In genomic region chr3:32405155-32405554, GRCh38 we compare ENCODE assay signal across 25 cellular contexts. TPM values are rescaled to one million over a fixed set of nuclear protein-coding genes. Genes with fewer than 3 reads are reported as not detected.
DNase-seq lines count a peak whose midpoint lies in the region; ATAC-seq, FAIRE-seq and TF ChIP-seq lines count a peak whose summit lies in the region.
"Had no signal": no experiment of that assay in that cellular context is flagged by ENCODE, and none has a peak within 500 bp of the region (broad histone marks: within the 10 kb centered on the region; RNA-seq: fewer than 3 reads in every experiment).

No MANE protein-coding gene starts in this region.

- ATAC-seq in T-cell (replicated peaks in 1 of 4) = no peak
- no peak for ATAC-seq in stimulated activated memory B cell treated with anti-CD40 and anti-IgM and Interleukin-4, amounts not matched to agents 10 μg/mL and 1 μg/mL and 100 μg/mL, for 72 hours
- ATAC-seq: activated CD8-positive, alpha-beta memory T cell treated with anti-CD3 and anti-CD28 coated beads, Interleukin-2, amount 10 ng/mL, durations not matched to agents 7 days and 5 days; esophagus mucosa; natural killer cell treated with Interleukin-12 subunit alpha and Interleukin-12 subunit beta and Interleukin-15 and Interleukin-18, amount 100 ng/mL, for 72 hours; stimulated activated naive CD8-positive, alpha-beta T cell treated with anti-CD3 and anti-CD28 coated beads, Interleukin-15, Interleukin-2, amounts not matched to agents 100 U/mL and 50 U/mL, for 24 hours had no signal

- TF ChIP-seq CTCF in fibroblast of lung (conservative IDR thresholded peaks at IDR 0.05 in 1 of 2, IDR thresholded peaks at IDR 0.05 in 1 of 2; ENCODE audit: low read depth in 1 of 2, low read length in 2 of 2) = no peak
- no peak for TF ChIP-seq CTCF in type B pancreatic cell (conservative IDR thresholded peaks at IDR 0.05)

- H3K4me3 Mint-ChIP-seq in activated CD4-positive, alpha-beta T cell treated with anti-CD3 and anti-CD28 coated beads, Interleukin-2, amount 10 ng/mL, durations not matched to agents 7 days and 5 days = no peak overlapping the region
- peak overlapping the region in 1 of 3 donors; percentile 3 for H3K4me3 Mint-ChIP-seq in T-cell
- no peak overlapping the region for H3K4me3 Mint-ChIP-seq in stimulated activated memory B cell treated with anti-CD40 and anti-IgM and Interleukin-4, amounts not matched to agents 10 μg/mL and 1 μg/mL and 100 μg/mL, for 72 hours
- no peak overlapping the region for H3K4me3 Mint-ChIP-seq in type B pancreatic cell
- H3K4me3 Mint-ChIP-seq: activated CD8-positive, alpha-beta memory T cell treated with anti-CD3 and anti-CD28 coated beads, Interleukin-2, amount 10 ng/mL, durations not matched to agents 7 days and 5 days; activated naive CD8-positive, alpha-beta T cell treated with anti-CD3 and anti-CD28 coated beads for 36 hours; natural killer cell treated with Interleukin-12 subunit alpha and Interleukin-12 subunit beta and Interleukin-15 and Interleukin-18, amount 100 ng/mL, for 72 hours had no signal

- H3K27me3 ChIP-seq in fibroblast of lung (ENCODE audit: control insufficient read depth, insufficient read depth, low read length) = no peaks in the 10 kb centered on the region
- H3K27me3 ChIP-seq: BLaER1, cardiac muscle cell had no signal

- H3K36me3 Mint-ChIP-seq in activated CD4-positive, alpha-beta T cell treated with anti-CD3 and anti-CD28 coated beads, Interleukin-2, amount 10 ng/mL, durations not matched to agents 7 days and 5 days (ENCODE audit: low read depth) = peaks cover 46% of the 10 kb centered on the region
- peaks cover 34% of the 10 kb centered on the region for H3K36me3 Mint-ChIP-seq in T-cell
- peaks cover 28% of the 10 kb centered on the region for H3K36me3 Mint-ChIP-seq in stimulated activated memory B cell treated with anti-CD40 and anti-IgM and Interleukin-4, amounts not matched to agents 10 μg/mL and 1 μg/mL and 100 μg/mL, for 72 hours
- peaks cover 4% of the 10 kb centered on the region for H3K36me3 Mint-ChIP-seq in type B pancreatic cell
- H3K36me3 Mint-ChIP-seq: natural killer cell treated with Interleukin-12 subunit alpha and Interleukin-12 subunit beta and Interleukin-15 and Interleukin-18, amount 100 ng/mL, for 72 hours had no signal

- H3K9me3 ChIP-seq in fibroblast of lung (ENCODE audit: control insufficient read depth, insufficient read depth, low read depth, low read length) = no peaks in the 10 kb centered on the region
- H3K9me3 ChIP-seq: BLaER1 had no signal

- H3K4me2 ChIP-seq in fibroblast of lung (ENCODE audit: extremely low read depth, insufficient read depth, low read length) = no peak overlapping the region
- H3K4me2 ChIP-seq: BLaER1, PC-9 had no signal

- no peaks in the 10 kb centered on the region for H3K79me2 ChIP-seq in fibroblast of lung (ENCODE audit: control insufficient read depth, insufficient read depth, low read length)

- peaks cover 5% of the 10 kb centered on the region for H3K4me1 ChIP-seq in fibroblast of lung (ENCODE audit: control insufficient read depth, extremely low read depth, insufficient read depth, low read length)

- FAIRE-seq in frontal cortex (lab: Jason Lieb, UNC) = no peak

- H3K27me3 Mint-ChIP-seq in activated CD4-positive, alpha-beta T cell treated with anti-CD3 and anti-CD28 coated beads, Interleukin-2, amount 10 ng/mL, durations not matched to agents 7 days and 5 days = no peaks in the 10 kb centered on the region
- H3K27me3 Mint-ChIP-seq in T-cell = no peaks in the 10 kb centered on the region
- H3K27me3 Mint-ChIP-seq in stimulated activated memory B cell treated with anti-CD40 and anti-IgM and Interleukin-4, amounts not matched to agents 10 μg/mL and 1 μg/mL and 100 μg/mL, for 72 hours = no peaks in the 10 kb centered on the region
- H3K27me3 Mint-ChIP-seq in type B pancreatic cell = no peaks in the 10 kb centered on the region
- H3K27me3 Mint-ChIP-seq: activated CD8-positive, alpha-beta memory T cell treated with anti-CD3 and anti-CD28 coated beads, Interleukin-2, amount 10 ng/mL, durations not matched to agents 7 days and 5 days; activated naive CD8-positive, alpha-beta T cell treated with anti-CD3 and anti-CD28 coated beads for 36 hours; natural killer cell treated with Interleukin-12 subunit alpha and Interleukin-12 subunit beta and Interleukin-15 and Interleukin-18, amount 100 ng/mL, for 72 hours had no signal

- POLR2A ChIA-PET in activated CD4-positive, alpha-beta T cell treated with anti-CD3 and anti-CD28 coated beads, Interleukin-2, amount 10 ng/mL, durations not matched to agents 7 days and 5 days (lab: Charles Lee) = no interaction called here
- POLR2A ChIA-PET in T-cell (lab: Charles Lee) = no interaction called here

- no peak overlapping the region for H3K9ac ChIP-seq in fibroblast of lung (ENCODE audit: insufficient read depth, low read length)
- H3K9ac ChIP-seq: BLaER1 had no signal

- peaks cover 72% of the 10 kb centered on the region for H3K4me1 Mint-ChIP-seq in activated CD4-positive, alpha-beta T cell treated with anti-CD3 and anti-CD28 coated beads, Interleukin-2, amount 10 ng/mL, durations not matched to agents 7 days and 5 days
- H3K4me1 Mint-ChIP-seq in T-cell (peaks cover 82 to 86% (median 83%) of the 10 kb centered on the region in 3 donors), type B pancreatic cell (ENCODE audit: unreplicated experiment) (peaks cover 13% of the 10 kb centered on the region)
- peaks cover 75% of the 10 kb centered on the region for H3K4me1 Mint-ChIP-seq in stimulated activated memory B cell treated with anti-CD40 and anti-IgM and Interleukin-4, amounts not matched to agents 10 μg/mL and 1 μg/mL and 100 μg/mL, for 72 hours

- no peak overlapping the region for H3K4me3 ChIP-seq in fibroblast of lung (replicated peaks in 1 of 4; ENCODE audit: control extremely low read depth in 1 of 4, insufficient read depth in 1 of 4, low read depth in 3 of 4, low read length in 4 of 4)
- H3K4me3 ChIP-seq: BLaER1, cardiac muscle cell, PC-9 had no signal

- no peaks in the 10 kb centered on the region for H3K36me3 ChIP-seq in fibroblast of lung (ENCODE audit: control insufficient read depth, insufficient read depth, low read length)
- H3K36me3 ChIP-seq: cardiac muscle cell had no signal

- CTCF ChIA-PET in activated CD4-positive, alpha-beta T cell treated with anti-CD3 and anti-CD28 coated beads, Interleukin-2, amount 10 ng/mL, durations not matched to agents 7 days and 5 days (lab: Charles Lee) = interaction anchor here (0.8 to 3.8 kb wide), 2 partner anchors 9 to 34 kb away, joined by 3 to 15 read pairs; no protein-coding TSS in a partner anchor
- CTCF ChIA-PET in T-cell (lab: Charles Lee) = interaction anchor here in 1 of 2 donors (0.6 kb wide), 1 partner anchor 136 kb away, joined by 4 read pairs; no protein-coding TSS in a partner anchor

- no peak for DNase-seq in activated CD4-positive, alpha-beta T cell treated with anti-CD3 and anti-CD28 coated beads, Interleukin-2, amount 10 ng/mL, durations not matched to agents 7 days and 5 days
- DNase-seq in activated CD4-positive, alpha-beta T cell treated with anti-CD3 and anti-CD28 coated beads for 48 hours = no peak
- DNase-seq in T-cell (no peak), fibroblast of lung (ENCODE audit: low read depth in 2 of 2) (peak; percentile 51 to 94), frontal cortex (ENCODE audit: low spot score in 2 of 2) (no peak), type B pancreatic cell (ENCODE audit: extremely low spot score, unreplicated experiment) (no peak)
- no peak for DNase-seq in stimulated activated CD4-positive, alpha-beta T cell treated with anti-CD3 and anti-CD28 coated beads, Interleukin-4, amount 100 ng/mL, for 1 hour
- DNase-seq: 8988T; activated CD4-positive, CD25-positive, alpha-beta regulatory T cell; activated CD8-positive, alpha-beta memory T cell treated with anti-CD3 and anti-CD28 coated beads, Interleukin-2, amount 10 ng/mL, durations not matched to agents 7 days and 5 days; activated naive CD8-positive, alpha-beta T cell treated with anti-CD3 and anti-CD28 coated beads for 36 hours; effector CD4-positive, alpha-beta T cell; HCEC 1CT; hippocampal formation; NCI-H1694; NCI-H226; PC-9; stimulated activated CD4-positive, alpha-beta T cell treated with anti-CD3 and anti-CD28 coated beads, Interleukin-1b, Interleukin-23, amount 100 ng/mL, for 48 hours; stimulated activated naive CD8-positive, alpha-beta T cell treated with anti-CD3 and anti-CD28 coated beads, Interleukin-15, Interleukin-2, amounts not matched to agents 100 U/mL and 50 U/mL, for 24 hours; T-helper 9 cell had no signal

- H3K27ac Mint-ChIP-seq in activated CD4-positive, alpha-beta T cell treated with anti-CD3 and anti-CD28 coated beads, Interleukin-2, amount 10 ng/mL, durations not matched to agents 7 days and 5 days = peak overlapping the region; percentile 61
- H3K27ac Mint-ChIP-seq in T-cell (peak overlapping the region; percentile 46 to 76), type B pancreatic cell (no peak overlapping the region)
- peak overlapping the region; percentile 96 for H3K27ac Mint-ChIP-seq in stimulated activated memory B cell treated with anti-CD40 and anti-IgM and Interleukin-4, amounts not matched to agents 10 μg/mL and 1 μg/mL and 100 μg/mL, for 72 hours
- H3K27ac Mint-ChIP-seq: activated naive CD8-positive, alpha-beta T cell treated with anti-CD3 and anti-CD28 coated beads for 36 hours; natural killer cell treated with Interleukin-12 subunit alpha and Interleukin-12 subunit beta and Interleukin-15 and Interleukin-18, amount 100 ng/mL, for 72 hours had no signal

- no peak overlapping the region for H3K27ac ChIP-seq in fibroblast of lung (ENCODE audit: insufficient read depth, low read length)
- H3K27ac ChIP-seq: BLaER1, cardiac muscle cell, PC-9 had no signal

- no peaks in the 10 kb centered on the region for H3K9me3 Mint-ChIP-seq in activated CD4-positive, alpha-beta T cell treated with anti-CD3 and anti-CD28 coated beads, Interleukin-2, amount 10 ng/mL, durations not matched to agents 7 days and 5 days
- H3K9me3 Mint-ChIP-seq in T-cell (no peaks in the 10 kb centered on the region), type B pancreatic cell (peaks cover 3% of the 10 kb centered on the region)
- H3K9me3 Mint-ChIP-seq in stimulated activated memory B cell treated with anti-CD40 and anti-IgM and Interleukin-4, amounts not matched to agents 10 μg/mL and 1 μg/mL and 100 μg/mL, for 72 hours = no peaks in the 10 kb centered on the region
- H3K9me3 Mint-ChIP-seq: activated naive CD8-positive, alpha-beta T cell treated with anti-CD3 and anti-CD28 coated beads for 36 hours; natural killer cell treated with Interleukin-12 subunit alpha and Interleukin-12 subunit beta and Interleukin-15 and Interleukin-18, amount 100 ng/mL, for 72 hours had no signal

- H4K20me1 ChIP-seq in fibroblast of lung (ENCODE audit: control insufficient read depth, extremely low read depth, insufficient read depth, low read length) = no peaks in the 10 kb centered on the region

- H2AFZ ChIP-seq in fibroblast of lung (ENCODE audit: low read length) = no peak overlapping the region
- H2AFZ ChIP-seq: PC-9 had no signal

RNA-seq across cellular contexts. Expression of gene CMTM7, which starts 13.5 kb away (rescaled TPM):
- total RNA-seq in activated CD4-positive, alpha-beta T cell treated with anti-CD3 and anti-CD28 coated beads, Interleukin-2, amount 10 ng/mL, durations not matched to agents 7 days and 5 days = 10 to 100 TPM; 45.9 to 62.6 TPM
- 10 to 100 TPM; 40.7 to 56.7 (median 47.8) TPM for total RNA-seq in T-cell
- total RNA-seq in fibroblast of lung = 3.3 and 3.5 TPM in 2 replicates
- polyA plus RNA-seq in fibroblast of lung = 9.3 and 14.3 TPM in 2 replicates
- polyA plus RNA-seq in fibroblast of lung (2012) = 8.3 and 11.6 TPM in 2 replicates
- 17.6 and 22.4 TPM in 2 replicates for polyA minus RNA-seq in fibroblast of lung (ENCODE audit: low replicate concordance)
- total RNA-seq in frontal cortex = 0.41 TPM
- total RNA-seq in type B pancreatic cell (ENCODE audit: low replicate concordance) = 8.2 and 20.4 TPM in 2 replicates

Comparison
In these comparisons a context has a peak if more than half of its experiments do, and no peak if none do; other contexts are left out.
1. DNase-seq: peak in fibroblast of lung (2 of 2); none in activated CD4-positive, alpha-beta T cell treated with anti-CD3 and anti-CD28 coated beads, Interleukin-2, amount 10 ng/mL, durations not matched to agents 7 days and 5 days (single experiment), activated CD4-positive, alpha-beta T cell treated with anti-CD3 and anti-CD28 coated beads for 48 hours (single experiment), T-cell (0 of 34), stimulated activated CD4-positive, alpha-beta T cell treated with anti-CD3 and anti-CD28 coated beads, Interleukin-4, amount 100 ng/mL, for 1 hour (single experiment), frontal cortex (0 of 2) and type B pancreatic cell (single experiment).